In genomic region chr4:26938516-26938915, GRCh38 we compare ENCODE assay signal across 17 cellular contexts.
"Had no signal": no experiment of that assay in that cellular context is flagged by ENCODE, and none has a peak within 500 bp of the region (broad histone marks: within the 10 kb centered on the region; RNA-seq: fewer than 3 reads in every experiment).

No MANE protein-coding gene starts in this region.

- H3K36me3 ChIP-seq: heart left ventricle, lower lobe of right lung, thoracic aorta, upper lobe of left lung had no signal

- DNase-seq: activated CD4-positive, alpha-beta memory T cell treated with anti-CD3 and anti-CD28 coated beads for 36 hours; activated CD4-positive, alpha-beta T cell treated with anti-CD3 and anti-CD28 coated beads for 48 hours; activated naive CD4-positive, alpha-beta T cell treated with anti-CD3 and anti-CD28 coated beads for 36 hours; activated T-cell treated with anti-CD3 and anti-CD28 coated beads, Interleukin-2, amount 50 U/mL, for 48 hours; heart left ventricle; lower lobe of right lung; naive thymus-derived CD4-positive, alpha-beta T cell; posterior cingulate gyrus; stimulated activated CD4-positive, alpha-beta T cell treated with anti-CD3 and anti-CD28 coated beads, Interleukin-2, amount 100 ng/mL, for 48 hours; stimulated activated CD8-positive, alpha-beta memory T cell treated with anti-CD3 and anti-CD28 coated beads, Interleukin-4, amount 100 ng/mL, for 48 hours; stimulated activated naive B cell treated with anti-CD40 and anti-IgM and Interleukin-4, amounts not matched to agents 10 μg/mL and 1 μg/mL and 100 μg/mL, for 72 hours; T1000; upper lobe of left lung had no signal

- H3K27ac ChIP-seq: epithelial cell of prostate, heart left ventricle, lower lobe of right lung, thoracic aorta, upper lobe of left lung had no signal

- H3K9me3 ChIP-seq: heart left ventricle, lower lobe of right lung, thoracic aorta, upper lobe of left lung had no signal

- H3K27me3 ChIP-seq: heart left ventricle, upper lobe of left lung had no signal

- ATAC-seq: heart left ventricle; naive thymus-derived CD4-positive, alpha-beta T cell; sciatic nerve; stimulated activated naive B cell treated with anti-CD40 and anti-IgM and Interleukin-4, amounts not matched to agents 10 μg/mL and 1 μg/mL and 100 μg/mL, for 72 hours had no signal

- FAIRE-seq: keratinocyte had no signal

- H3K4me3 ChIP-seq: heart left ventricle, lower lobe of right lung, thoracic aorta, upper lobe of left lung had no signal
